ENCODE assay signal across 25 cellular contexts in the genomic region with DNA sequence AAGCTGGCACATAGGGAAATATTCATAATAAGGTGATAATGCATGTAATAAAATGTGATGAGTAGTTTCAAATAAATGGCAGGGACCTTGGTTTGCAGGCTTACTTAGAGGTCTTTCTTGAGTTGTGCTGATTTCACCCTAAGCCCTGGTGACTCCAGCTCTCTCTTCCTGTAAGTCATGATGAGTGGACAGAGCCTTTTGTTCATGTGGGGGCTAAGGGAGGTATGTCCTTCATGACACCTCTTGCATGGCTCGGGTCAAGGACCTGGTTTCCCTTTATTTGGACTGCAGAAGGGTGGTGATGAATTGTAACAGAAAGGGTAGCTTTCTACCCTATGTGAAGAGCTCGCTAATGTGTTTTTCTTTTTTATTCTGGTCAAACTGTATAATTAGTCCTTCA.
DNase-seq lines count a peak whose midpoint lies in the region; ATAC-seq and TF ChIP-seq lines count a peak whose summit lies in the region.
"Had no signal": no experiment of that assay in that cellular context is flagged by ENCODE, and none has a peak within 500 bp of the region (broad histone marks: within the 10 kb centered on the region; RNA-seq: fewer than 3 reads in every experiment).

No MANE protein-coding gene starts in this region.

- CTCF ChIA-PET in PC-3 (lab: Charles Lee): no interaction called here

- peak; percentile 90 for ATAC-seq in PC-3
- no peak for ATAC-seq in body of pancreas
- ATAC-seq in stimulated activated effector memory CD8-positive, alpha-beta T cell treated with anti-CD3 and anti-CD28 coated beads, Interleukin-12 subunit alpha, Interleukin-12 subunit beta, amount 100 ng/mL, for 72 hours: no peak
- ATAC-seq: GM12878; stimulated activated naive CD8-positive, alpha-beta T cell treated with anti-CD3 and anti-CD28 coated beads, Interleukin-15, Interleukin-2, amounts not matched to agents 100 U/mL and 50 U/mL, for 24 hours had no signal

- H3K9me2 ChIP-seq in PC-3 (replicated peaks; ENCODE audit: low read length): no peaks in the 10 kb centered on the region

- H3K4me1 ChIP-seq in PC-3 (ENCODE audit: insufficient read depth, low read length) (peaks cover 10% of the 10 kb centered on the region), body of pancreas (no peaks in the 10 kb centered on the region)
- H3K4me1 ChIP-seq: uterus had no signal

- H3K4me3 Mint-ChIP-seq in activated CD4-positive, alpha-beta T cell treated with anti-CD3 and anti-CD28 coated beads, Interleukin-2, amount 10 ng/mL, durations not matched to agents 24 days and 14 days: no peak overlapping the region
- H3K4me3 Mint-ChIP-seq in stimulated activated effector memory CD8-positive, alpha-beta T cell treated with anti-CD3 and anti-CD28 coated beads, Interleukin-12 subunit alpha, Interleukin-12 subunit beta, amount 100 ng/mL, for 72 hours: no peak overlapping the region
- H3K4me3 Mint-ChIP-seq: activated naive CD8-positive, alpha-beta T cell treated with anti-CD3 and anti-CD28 coated beads, Interleukin-2, amount 10 ng/mL, durations not matched to agents 7 days and 5 days; nephron; T-helper 2 cell treated with Interferon-gamma antibody and Interleukin-4, amounts not matched to agents 5 μg/mL and 100 μg/mL, for 36 hours had no signal

- H3K27ac ChIP-seq in PC-3 (ENCODE audit: low read length): peak overlapping the region; percentile 41
- no peak overlapping the region for H3K27ac ChIP-seq in body of pancreas
- H3K27ac ChIP-seq: ovary, right atrium auricular region, thoracic aorta, uterus had no signal

- no peaks in the 10 kb centered on the region for H3K9me3 ChIP-seq in PC-3 (ENCODE audit: low read length)
- H3K9me3 ChIP-seq in body of pancreas: no peaks in the 10 kb centered on the region
- H3K9me3 ChIP-seq: ovary, right atrium auricular region, thoracic aorta, uterus had no signal

- DNase-seq in activated CD4-positive, alpha-beta T cell treated with anti-CD3 and anti-CD28 coated beads, Interleukin-2, amount 10 ng/mL, durations not matched to agents 24 days and 14 days: peak; percentile 47
- DNase-seq in activated CD4-positive, alpha-beta T cell treated with anti-CD3 and anti-CD28 coated beads, Interleukin-2, amount 50 U/mL, for 48 hours: no peak
- DNase-seq in PC-3 (peak; percentile 51), epithelial cell of esophagus (ENCODE audit: low read depth) (peak; percentile 24), Ammon's horn (ENCODE audit: low spot score) (no peak), body of pancreas (no peak), anterior cingulate cortex (lab: John Stamatoyannopoulos, UW) (no peak)
- DNase-seq in stimulated activated effector memory CD8-positive, alpha-beta T cell treated with anti-CD3 and anti-CD28 coated beads, Interleukin-12 subunit alpha, Interleukin-12 subunit beta, amount 100 ng/mL, for 72 hours (ENCODE audit: low spot score in 2 of 2): no peak
- DNase-seq: 8988T; activated CD4-positive, alpha-beta T cell treated with anti-CD3 and anti-CD28 coated beads for 4 hours; activated gamma-delta T cell; activated naive CD8-positive, alpha-beta T cell treated with anti-CD3 and anti-CD28 coated beads, Interleukin-2, amount 10 ng/mL, durations not matched to agents 7 days and 5 days; activated T-cell treated with anti-CD3 and anti-CD28 coated beads, Interleukin-2, amount 50 U/mL, for 1 hour; Calu3; NCI-H187 treated with DMSO at 0.1 percent for 48 hours; ovary; Right ventricle myocardium superior; stimulated activated CD4-positive, alpha-beta T cell treated with anti-CD3 and anti-CD28 coated beads, Interleukin-2, amount 100 ng/mL, for 48 hours; stimulated activated naive CD8-positive, alpha-beta T cell treated with anti-CD3 and anti-CD28 coated beads, Interleukin-15, Interleukin-2, amounts not matched to agents 100 U/mL and 50 U/mL, for 24 hours; uterus had no signal

- TF ChIP-seq CTCF in PC-3 (conservative IDR thresholded peaks at IDR 0.05; ENCODE audit: low read depth, low read length) (no peak), epithelial cell of esophagus (IDR thresholded peaks at IDR 0.05; ENCODE audit: insufficient read depth, low read depth, low read length, missing control alignments) (no peak), body of pancreas (IDR thresholded peaks at IDR 0.05) (no peak)

- no peaks in the 10 kb centered on the region for H4K20me1 ChIP-seq in PC-3 (ENCODE audit: low read length)

- no TSS peak for BruUV-seq in PC-3 (replicated peaks; lab: Mats Ljungman, UMichigan)

- no peaks in the 10 kb centered on the region for H3K27me3 ChIP-seq in PC-3 (ENCODE audit: low read length)
- H3K27me3 ChIP-seq in body of pancreas: no peaks in the 10 kb centered on the region
- H3K27me3 ChIP-seq: ovary, right atrium auricular region, uterus had no signal

- H2AFZ ChIP-seq in PC-3 (ENCODE audit: low read length): no peak overlapping the region

- no peaks in the 10 kb centered on the region for H3K9me3 Mint-ChIP-seq in activated CD4-positive, alpha-beta T cell treated with anti-CD3 and anti-CD28 coated beads, Interleukin-2, amount 10 ng/mL, durations not matched to agents 24 days and 14 days
- H3K9me3 Mint-ChIP-seq in stimulated activated effector memory CD8-positive, alpha-beta T cell treated with anti-CD3 and anti-CD28 coated beads, Interleukin-12 subunit alpha, Interleukin-12 subunit beta, amount 100 ng/mL, for 72 hours: no peaks in the 10 kb centered on the region
- H3K9me3 Mint-ChIP-seq: activated naive CD8-positive, alpha-beta T cell treated with anti-CD3 and anti-CD28 coated beads, Interleukin-2, amount 10 ng/mL, durations not matched to agents 7 days and 5 days; nephron; T-helper 2 cell treated with Interferon-gamma antibody and Interleukin-4, amounts not matched to agents 5 μg/mL and 100 μg/mL, for 36 hours had no signal

- no peaks in the 10 kb centered on the region for H3K27me3 Mint-ChIP-seq in activated CD4-positive, alpha-beta T cell treated with anti-CD3 and anti-CD28 coated beads, Interleukin-2, amount 10 ng/mL, durations not matched to agents 24 days and 14 days
- H3K27me3 Mint-ChIP-seq: activated naive CD8-positive, alpha-beta T cell treated with anti-CD3 and anti-CD28 coated beads, Interleukin-2, amount 10 ng/mL, durations not matched to agents 7 days and 5 days had no signal

- 67 to 78% methylated on average over 2 of the region's 2 CpGs for whole genome bisulfite sequencing in body of pancreas, 2 donors

- TF ChIP-seq POLR2A in body of pancreas (IDR thresholded peaks at IDR 0.05): no peak

- H3K27ac Mint-ChIP-seq in activated CD4-positive, alpha-beta T cell treated with anti-CD3 and anti-CD28 coated beads, Interleukin-2, amount 10 ng/mL, durations not matched to agents 24 days and 14 days: no peak overlapping the region
- H3K27ac Mint-ChIP-seq in stimulated activated effector memory CD8-positive, alpha-beta T cell treated with anti-CD3 and anti-CD28 coated beads, Interleukin-12 subunit alpha, Interleukin-12 subunit beta, amount 100 ng/mL, for 72 hours: no peak overlapping the region
- H3K27ac Mint-ChIP-seq: activated naive CD8-positive, alpha-beta T cell treated with anti-CD3 and anti-CD28 coated beads, Interleukin-2, amount 10 ng/mL, durations not matched to agents 7 days and 5 days; T-helper 2 cell treated with Interferon-gamma antibody and Interleukin-4, amounts not matched to agents 5 μg/mL and 100 μg/mL, for 36 hours had no signal

- POLR2A ChIA-PET in PC-3 (lab: Charles Lee; ENCODE audit: unreplicated experiment): interaction anchor here (0.6 to 0.7 kb wide), 4 partner anchors 15 to 155 kb away, joined by 3 to 12 read pairs (median 4); no protein-coding TSS in a partner anchor

- H3F3A ChIP-seq in PC-3 (ENCODE audit: low read length, unreplicated experiment): no peaks in the 10 kb centered on the region

- intact Hi-C loops in activated CD4-positive, alpha-beta T cell treated with anti-CD3 and anti-CD28 coated beads, Interleukin-2, amount 10 ng/mL, durations not matched to agents 24 days and 14 days (cut with micrococcal nuclease): no loop called here
- intact Hi-C loops in PC-3 (cut with micrococcal nuclease) (no loop called here), body of pancreas (cut with DNase I) (no loop called here)

- H3K36me3 ChIP-seq in PC-3 (ENCODE audit: low read depth, low read length) (peaks cover 20% of the 10 kb centered on the region), body of pancreas (replicated peaks in 1 of 2; ENCODE audit: insufficient read depth in 1 of 2, low read depth in 2 of 2) (no peaks in the 10 kb centered on the region)
- H3K36me3 ChIP-seq: ovary, right atrium auricular region, thoracic aorta, uterus had no signal

- H3K4me3 ChIP-seq in PC-3 (ENCODE audit: low read length) (no peak overlapping the region), epithelial cell of esophagus (ENCODE audit: low read length) (no peak overlapping the region), body of pancreas (no peak overlapping the region)
- H3K4me3 ChIP-seq: GM12878, ovary, right atrium auricular region, thoracic aorta, uterus had no signal

- H3K4me1 Mint-ChIP-seq in activated CD4-positive, alpha-beta T cell treated with anti-CD3 and anti-CD28 coated beads, Interleukin-2, amount 10 ng/mL, durations not matched to agents 24 days and 14 days: peaks cover 2% of the 10 kb centered on the region
- no peaks in the 10 kb centered on the region for H3K4me1 Mint-ChIP-seq in stimulated activated effector memory CD8-positive, alpha-beta T cell treated with anti-CD3 and anti-CD28 coated beads, Interleukin-12 subunit alpha, Interleukin-12 subunit beta, amount 100 ng/mL, for 72 hours

- H3K9ac ChIP-seq in PC-3 (ENCODE audit: low read length): no peak overlapping the region

- H3K79me2 ChIP-seq in PC-3 (ENCODE audit: low read length): no peaks in the 10 kb centered on the region

- H3K36me3 Mint-ChIP-seq in activated CD4-positive, alpha-beta T cell treated with anti-CD3 and anti-CD28 coated beads, Interleukin-2, amount 10 ng/mL, durations not matched to agents 24 days and 14 days (ENCODE audit: low read depth): peaks cover 1% of the 10 kb centered on the region
- H3K36me3 Mint-ChIP-seq in stimulated activated effector memory CD8-positive, alpha-beta T cell treated with anti-CD3 and anti-CD28 coated beads, Interleukin-12 subunit alpha, Interleukin-12 subunit beta, amount 100 ng/mL, for 72 hours: no peaks in the 10 kb centered on the region
- H3K36me3 Mint-ChIP-seq: activated naive CD8-positive, alpha-beta T cell treated with anti-CD3 and anti-CD28 coated beads, Interleukin-2, amount 10 ng/mL, durations not matched to agents 7 days and 5 days had no signal

- no peak overlapping the region for H3K4me2 ChIP-seq in PC-3 (ENCODE audit: low read length)

Comparison
In these comparisons a context has a peak if more than half of its experiments do, and no peak if none do; other contexts are left out.
1. DNase-seq: peak in activated CD4-positive, alpha-beta T cell treated with anti-CD3 and anti-CD28 coated beads, Interleukin-2, amount 10 ng/mL, durations not matched to agents 24 days and 14 days (single experiment), PC-3 (single experiment) and epithelial cell of esophagus (single experiment); none in activated CD4-positive, alpha-beta T cell treated with anti-CD3 and anti-CD28 coated beads, Interleukin-2, amount 50 U/mL, for 48 hours (0 of 2), Ammon's horn (single experiment), body of pancreas (0 of 4), anterior cingulate cortex (0 of 58) and stimulated activated effector memory CD8-positive, alpha-beta T cell treated with anti-CD3 and anti-CD28 coated beads, Interleukin-12 subunit alpha, Interleukin-12 subunit beta, amount 100 ng/mL, for 72 hours (0 of 2).